In genomic region chr15:75258034-75258433, GRCh38 we compare ENCODE assay signal across 4 cellular contexts. TPM values are rescaled to one million over a fixed set of nuclear protein-coding genes. Genes with fewer than 3 reads are reported as not detected.
"Had no signal": no experiment of that assay in that cellular context is flagged by ENCODE, and none has a peak within 500 bp of the region (broad histone marks: within the 10 kb centered on the region; RNA-seq: fewer than 3 reads in every experiment).

GOLGA6C (plus strand) TSS chr15:75258334; CDS start chr15:75258599, 265 bp downstream.

RNA-seq across cellular contexts. Expression of gene GOLGA6C, which starts in this region (rescaled TPM):
- total RNA-seq: LHCN-M2, M059J, MCF 10A, NCI-H460 had no signal
